ENCODE assay signal across 18 cellular contexts in genomic region chr9:89535461-89535860, GRCh38. TPM values are rescaled to one million over a fixed set of nuclear protein-coding genes. Genes with fewer than 3 reads are reported as not detected.
DNase-seq lines count a peak whose midpoint lies in the region; ATAC-seq and TF ChIP-seq lines count a peak whose summit lies in the region.
"Had no signal": no experiment of that assay in that cellular context is flagged by ENCODE, and none has a peak within 500 bp of the region (broad histone marks: within the 10 kb centered on the region; RNA-seq: fewer than 3 reads in every experiment).

No MANE protein-coding gene starts in this region.

- no peaks in the 10 kb centered on the region for H3K36me3 Mint-ChIP-seq in stimulated activated naive CD8-positive, alpha-beta T cell treated with anti-CD3 and anti-CD28 coated beads, Interleukin-15, Interleukin-2, amounts not matched to agents 100 ng/mL and 50 ng/mL, for 24 hours (ENCODE audit: low read depth)
- peaks cover 3% of the 10 kb centered on the region for H3K36me3 Mint-ChIP-seq in activated CD8-positive, alpha-beta T cell treated with anti-CD3 and anti-CD28 coated beads for 36 hours (ENCODE audit: low read depth)

- no peaks in the 10 kb centered on the region for H3K9me3 ChIP-seq in lower lobe of right lung
- H3K9me3 ChIP-seq in upper lobe of right lung: no peaks in the 10 kb centered on the region
- H3K9me3 ChIP-seq: SJSA1 had no signal

- H3K27ac ChIP-seq in lower lobe of right lung (peak overlapping the region; percentile 46), upper lobe of right lung (peak overlapping the region; percentile 24)
- H3K27ac ChIP-seq: SJSA1 had no signal

- H3K4me1 ChIP-seq in lower lobe of right lung (peaks cover 16% of the 10 kb centered on the region), upper lobe of right lung (peaks cover 7% of the 10 kb centered on the region)
- H3K4me1 ChIP-seq: SJSA1 had no signal

- H3K27ac Mint-ChIP-seq in stimulated activated naive CD8-positive, alpha-beta T cell treated with anti-CD3 and anti-CD28 coated beads, Interleukin-15, Interleukin-2, amounts not matched to agents 100 ng/mL and 50 ng/mL, for 24 hours: peak overlapping the region; percentile 80
- H3K27ac Mint-ChIP-seq in activated CD8-positive, alpha-beta T cell treated with anti-CD3 and anti-CD28 coated beads for 36 hours: peak overlapping the region; percentile 96
- H3K27ac Mint-ChIP-seq: progenitor cell of endocrine pancreas had no signal

- POLR2A ChIA-PET in activated CD8-positive, alpha-beta T cell treated with anti-CD3 and anti-CD28 coated beads for 36 hours (lab: Charles Lee): interaction anchor here (0.7 to 2.4 kb wide), 6 partner anchors 9 to 137 kb away, joined by 3 to 10 read pairs (median 4); no protein-coding TSS in a partner anchor

- CTCF ChIA-PET in activated CD8-positive, alpha-beta T cell treated with anti-CD3 and anti-CD28 coated beads for 36 hours (lab: Charles Lee): interaction anchor here (1.2 to 7.8 kb wide), 7 partner anchors 8 to 125 kb away, joined by 4 to 95 read pairs (median 5); no protein-coding TSS in a partner anchor

- ATAC-seq in stimulated activated naive CD8-positive, alpha-beta T cell treated with anti-CD3 and anti-CD28 coated beads, Interleukin-15, Interleukin-2, amounts not matched to agents 100 U/mL and 50 U/mL, for 24 hours: no peak
- no peak for ATAC-seq in activated CD8-positive, alpha-beta T cell treated with anti-CD3 and anti-CD28 coated beads for 36 hours
- ATAC-seq in lower lobe of right lung: no peak
- ATAC-seq in upper lobe of right lung: no peak
- no peak for ATAC-seq in GM21515 (IDR thresholded peaks at IDR 0.05; ENCODE audit: unreplicated experiment)

- no peak for TF ChIP-seq CTCF in activated CD8-positive, alpha-beta T cell treated with anti-CD3 and anti-CD28 coated beads for 36 hours (IDR thresholded peaks at IDR 0.05)
- TF ChIP-seq CTCF in lower lobe of right lung (IDR thresholded peaks at IDR 0.05) (no peak), upper lobe of right lung (IDR thresholded peaks at IDR 0.05) (no peak)

- H3K27me3 ChIP-seq in lower lobe of right lung (ENCODE audit: low read depth): no peaks in the 10 kb centered on the region
- H3K27me3 ChIP-seq in upper lobe of right lung: no peaks in the 10 kb centered on the region
- H3K27me3 ChIP-seq: SJSA1 had no signal

- H3K4me3 Mint-ChIP-seq in stimulated activated naive CD8-positive, alpha-beta T cell treated with anti-CD3 and anti-CD28 coated beads, Interleukin-15, Interleukin-2, amounts not matched to agents 100 ng/mL and 50 ng/mL, for 24 hours: peak overlapping the region; percentile 51
- H3K4me3 Mint-ChIP-seq in activated CD8-positive, alpha-beta T cell treated with anti-CD3 and anti-CD28 coated beads for 36 hours: peak overlapping the region; percentile 47
- H3K4me3 Mint-ChIP-seq: nephron progenitor cell had no signal

- no peaks in the 10 kb centered on the region for H3K27me3 Mint-ChIP-seq in stimulated activated naive CD8-positive, alpha-beta T cell treated with anti-CD3 and anti-CD28 coated beads, Interleukin-15, Interleukin-2, amounts not matched to agents 100 ng/mL and 50 ng/mL, for 24 hours
- no peaks in the 10 kb centered on the region for H3K27me3 Mint-ChIP-seq in activated CD8-positive, alpha-beta T cell treated with anti-CD3 and anti-CD28 coated beads for 36 hours
- H3K27me3 Mint-ChIP-seq: progenitor cell of endocrine pancreas had no signal

- no peak overlapping the region for H3K4me3 ChIP-seq in lower lobe of right lung
- H3K4me3 ChIP-seq in upper lobe of right lung: no peak overlapping the region
- H3K4me3 ChIP-seq: SJSA1 had no signal

- no peak for DNase-seq in stimulated activated naive CD8-positive, alpha-beta T cell treated with anti-CD3 and anti-CD28 coated beads, Interleukin-15, Interleukin-2, amounts not matched to agents 100 U/mL and 50 U/mL, for 24 hours
- no peak for DNase-seq in activated CD8-positive, alpha-beta T cell treated with anti-CD3 and anti-CD28 coated beads for 36 hours
- DNase-seq in lower lobe of right lung (no peak), upper lobe of right lung (no peak), NCI-H510A treated with DMSO at 0.1 percent for 48 hours (lab: John Stamatoyannopoulos, UW) (no peak)
- no peak for DNase-seq in central memory CD4-positive, alpha-beta T cell
- DNase-seq: activated CD4-positive, alpha-beta T cell treated with anti-CD3 and anti-CD28 coated beads for 48 hours; activated gamma-delta T cell; cortex of kidney; foreskin melanocyte; GOT3; NCI-H526 treated with DMSO at 0.1 percent for 48 hours; nephron progenitor cell; OCI-M1 had no signal

- intact Hi-C loops in activated CD8-positive, alpha-beta T cell treated with anti-CD3 and anti-CD28 coated beads for 36 hours (cut with micrococcal nuclease): loop anchor here (5.0 to 10.0 kb wide), 2 partner anchors 48 to 221 kb away; partner anchors contain the start of genes CKS2 and SECISBP2
- intact Hi-C loops in lower lobe of right lung (cut with DNase I): no loop called here
- intact Hi-C loops in upper lobe of right lung (cut with DNase I): no loop called here

- H3K4me1 Mint-ChIP-seq in stimulated activated naive CD8-positive, alpha-beta T cell treated with anti-CD3 and anti-CD28 coated beads, Interleukin-15, Interleukin-2, amounts not matched to agents 100 ng/mL and 50 ng/mL, for 24 hours (ENCODE audit: low read depth): peaks cover 96% of the 10 kb centered on the region
- H3K4me1 Mint-ChIP-seq in activated CD8-positive, alpha-beta T cell treated with anti-CD3 and anti-CD28 coated beads for 36 hours (ENCODE audit: low read depth): peaks cover 92% of the 10 kb centered on the region

- H3K9me3 Mint-ChIP-seq in stimulated activated naive CD8-positive, alpha-beta T cell treated with anti-CD3 and anti-CD28 coated beads, Interleukin-15, Interleukin-2, amounts not matched to agents 100 ng/mL and 50 ng/mL, for 24 hours: no peaks in the 10 kb centered on the region
- H3K9me3 Mint-ChIP-seq in activated CD8-positive, alpha-beta T cell treated with anti-CD3 and anti-CD28 coated beads for 36 hours: peaks cover 4% of the 10 kb centered on the region

- H3K36me3 ChIP-seq in lower lobe of right lung: no peaks in the 10 kb centered on the region
- H3K36me3 ChIP-seq in upper lobe of right lung: no peaks in the 10 kb centered on the region
- H3K36me3 ChIP-seq: SJSA1 had no signal

RNA-seq across cellular contexts. Expression of gene SEMA4D, which starts 37.5 kb away (rescaled TPM):
- total RNA-seq in activated CD8-positive, alpha-beta T cell treated with anti-CD3 and anti-CD28 coated beads for 36 hours: 100 to 1,000 TPM; 290 to 317 TPM
- 49.9 TPM for total RNA-seq in lower lobe of right lung
- 46.2 TPM for total RNA-seq in upper lobe of right lung
